Comparison of ENCODE assay signal across 10 cellular contexts in the genomic region with DNA sequence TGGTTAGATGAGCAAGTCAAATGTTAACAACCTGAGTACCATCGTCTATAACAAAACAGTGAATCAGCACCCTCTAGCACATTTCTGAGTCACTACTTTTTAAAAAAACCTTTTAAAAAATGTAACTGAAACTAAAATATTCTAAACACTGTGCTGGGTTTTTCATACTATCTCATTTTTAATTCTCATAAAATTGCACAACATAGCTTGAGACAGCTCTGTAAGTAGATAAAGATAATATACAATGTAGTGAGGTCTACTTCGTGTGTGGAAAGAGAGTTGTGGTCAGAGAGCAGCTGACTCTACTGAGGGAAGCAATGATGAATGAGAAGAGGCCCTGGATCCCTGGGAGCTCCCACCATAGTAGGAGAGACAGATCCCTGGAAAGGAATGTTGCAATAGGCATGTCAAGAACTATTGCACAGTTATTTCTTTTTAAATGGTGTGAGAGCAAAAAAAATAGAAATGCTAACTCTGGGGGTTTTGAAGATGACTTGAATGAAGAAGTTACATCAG. TPM values are rescaled to one million over a fixed set of nuclear protein-coding genes. Genes with fewer than 3 reads are reported as not detected.
A peak's percentile ranks its signal among the peaks of the same experiment; 100 is the strongest.
DNase-seq lines count a peak whose midpoint lies in the region; ATAC-seq, FAIRE-seq and TF ChIP-seq lines count a peak whose summit lies in the region.
"Had no signal": no experiment of that assay in that cellular context is flagged by ENCODE, and none has a peak within 500 bp of the region (broad histone marks: within the 10 kb centered on the region; RNA-seq: fewer than 3 reads in every experiment).

No MANE protein-coding gene starts in this region.

- no peak overlapping the region for H3K9ac ChIP-seq in HepG2 (ENCODE audit: insufficient read depth, low read depth, low read length)

- peaks cover 34% of the 10 kb centered on the region for H3K4me1 Mint-ChIP-seq in activated T-helper 2 cell treated with anti-CD3 and anti-CD28 coated beads, Interferon-gamma antibody, Interleukin-2, Interleukin-4, amounts not matched to agents 10 μg/mL and 5 μg/mL and 100 μg/mL, durations not matched to agents 14 hours and 24 hours and 36 hours (ENCODE audit: low read depth)
- H3K4me1 Mint-ChIP-seq in activated CD4-positive, alpha-beta memory T cell treated with anti-CD3 and anti-CD28 coated beads for 36 hours (ENCODE audit: low read depth) = peaks cover 12% of the 10 kb centered on the region

- no TSS peak for BruUV-seq in HepG2 (replicated peaks; lab: Mats Ljungman, UMichigan)

- CTCF ChIA-PET in HepG2 (lab: Yijun Ruan, JAX; ENCODE audit: low intra/inter-chr PET ratio, low total read pairs) = no interaction called here
- CTCF ChIA-PET in activated CD4-positive, alpha-beta memory T cell treated with anti-CD3 and anti-CD28 coated beads for 36 hours (lab: Charles Lee) = interaction anchor here (4.3 kb wide), 1 partner anchor 87 kb away, joined by 16 read pairs; no protein-coding TSS in a partner anchor

- ATAC-seq in HepG2 (no peak), HG03469 (IDR thresholded peaks at IDR 0.05; ENCODE audit: unreplicated experiment) (no peak)

- peaks cover 17% of the 10 kb centered on the region for H3K27me3 Mint-ChIP-seq in activated T-helper 2 cell treated with anti-CD3 and anti-CD28 coated beads, Interferon-gamma antibody, Interleukin-2, Interleukin-4, amounts not matched to agents 10 μg/mL and 5 μg/mL and 100 μg/mL, durations not matched to agents 14 hours and 24 hours and 36 hours (ENCODE audit: low read depth)
- peaks cover 15% of the 10 kb centered on the region for H3K27me3 Mint-ChIP-seq in activated CD4-positive, alpha-beta memory T cell treated with anti-CD3 and anti-CD28 coated beads for 36 hours

- no peak overlapping the region for H3K4me3 ChIP-seq in HepG2 (replicated peaks in 1 of 3; ENCODE audit: insufficient read depth in 1 of 3, low read depth in 2 of 3, low read length in 3 of 3)
- no peak overlapping the region for H3K4me3 ChIP-seq in esophagus squamous epithelium
- H3K4me3 ChIP-seq: heart left ventricle had no signal

- no peak for TF ChIP-seq RAD21 in HepG2 (CRISPR knock-in tag; IDR thresholded peaks at IDR 0.05)

- TF ChIP-seq POLR2A in HepG2 (IDR thresholded peaks at IDR 0.05; ENCODE audit: insufficient read depth in 1 of 2, low read depth in 2 of 2, low read length in 2 of 2) (no peak), esophagus squamous epithelium (IDR thresholded peaks at IDR 0.05) (no peak)

- peak overlapping the region; percentile 8 for H3K27ac Mint-ChIP-seq in activated T-helper 2 cell treated with anti-CD3 and anti-CD28 coated beads, Interferon-gamma antibody, Interleukin-2, Interleukin-4, amounts not matched to agents 10 μg/mL and 5 μg/mL and 100 μg/mL, durations not matched to agents 14 hours and 24 hours and 36 hours
- H3K27ac Mint-ChIP-seq in activated CD4-positive, alpha-beta memory T cell treated with anti-CD3 and anti-CD28 coated beads for 36 hours = no peak overlapping the region

- no peaks in the 10 kb centered on the region for H3K9me3 Mint-ChIP-seq in activated T-helper 2 cell treated with anti-CD3 and anti-CD28 coated beads, Interferon-gamma antibody, Interleukin-2, Interleukin-4, amounts not matched to agents 10 μg/mL and 5 μg/mL and 100 μg/mL, durations not matched to agents 14 hours and 24 hours and 36 hours
- no peaks in the 10 kb centered on the region for H3K9me3 Mint-ChIP-seq in activated CD4-positive, alpha-beta memory T cell treated with anti-CD3 and anti-CD28 coated beads for 36 hours

- no peak overlapping the region for H3K27ac ChIP-seq in HepG2 (ENCODE audit: extremely low read length, insufficient read depth, low read length)
- peak overlapping the region in 1 of 4 donors; percentile 13 for H3K27ac ChIP-seq in esophagus squamous epithelium

- FAIRE-seq in HTR-8/SVneo (lab: Jason Lieb, UNC) (no peak), HepG2 (lab: Jason Lieb, UNC) (no peak)

- WGBS in HepG2 (ENCODE audit: low lambda C conversion rate) = 2% methylated on average over 2 of the region's 2 CpGs
- WGBS in esophagus squamous epithelium, 2 donors = 7 to 8% methylated on average over 2 of the region's 2 CpGs

- TF ChIP-seq CTCF in HepG2 (CRISPR knock-in tag; IDR thresholded peaks at IDR 0.05) (no peak), esophagus squamous epithelium (IDR thresholded peaks at IDR 0.05) (no peak)

- no peaks in the 10 kb centered on the region for H3K79me2 ChIP-seq in HepG2 (ENCODE audit: insufficient read depth, low read length)

- H3K4me3 Mint-ChIP-seq in activated T-helper 2 cell treated with anti-CD3 and anti-CD28 coated beads, Interferon-gamma antibody, Interleukin-2, Interleukin-4, amounts not matched to agents 10 μg/mL and 5 μg/mL and 100 μg/mL, durations not matched to agents 14 hours and 24 hours and 36 hours (ENCODE audit: low read depth) = no peak overlapping the region
- no peak overlapping the region for H3K4me3 Mint-ChIP-seq in activated CD4-positive, alpha-beta memory T cell treated with anti-CD3 and anti-CD28 coated beads for 36 hours

- H2AFZ ChIP-seq in HepG2 (ENCODE audit: low read length) = no peak overlapping the region

- no peaks in the 10 kb centered on the region for H3K27me3 ChIP-seq in HepG2 (ENCODE audit: control insufficient read depth in 1 of 2, insufficient read depth in 2 of 2, low read length in 2 of 2)
- no peaks in the 10 kb centered on the region for H3K27me3 ChIP-seq in esophagus squamous epithelium
- H3K27me3 ChIP-seq: heart left ventricle had no signal

- no peaks in the 10 kb centered on the region for H4K20me1 ChIP-seq in HepG2 (ENCODE audit: insufficient read depth, low read length)

- H3K4me1 ChIP-seq in HepG2 (ENCODE audit: insufficient read depth, low read length) (no peaks in the 10 kb centered on the region), esophagus squamous epithelium (peaks cover 0 to 14% (median 8%) of the 10 kb centered on the region in 3 donors)

- H3K36me3 ChIP-seq in HepG2 (replicated peaks in 1 of 2; ENCODE audit: control insufficient read depth in 1 of 2, insufficient read depth in 2 of 2, low read length in 2 of 2) (no peaks in the 10 kb centered on the region), esophagus squamous epithelium (no peaks in the 10 kb centered on the region)
- H3K36me3 ChIP-seq: heart left ventricle had no signal

- DNase-seq in AG08396 (ENCODE audit: low spot score) = peak; percentile 85
- peak; percentile 63 for DNase-seq in HTR-8/SVneo (ENCODE audit: insufficient read length, low spot score)
- DNase-seq in activated T-helper 2 cell treated with anti-CD3 and anti-CD28 coated beads, Interferon-gamma antibody, Interleukin-2, Interleukin-4, amounts not matched to agents 10 μg/mL and 5 μg/mL and 100 μg/mL, durations not matched to agents 14 hours and 24 hours and 36 hours (ENCODE audit: low spot score) = no peak
- no peak for DNase-seq in HepG2 (ENCODE audit: low spot score)
- DNase-seq in activated CD4-positive, alpha-beta memory T cell treated with anti-CD3 and anti-CD28 coated beads for 36 hours = no peak
- DNase-seq in esophagus squamous epithelium (lab: John Stamatoyannopoulos, UW) = no peak
- DNase-seq in NCI-H2227 (lab: John Stamatoyannopoulos, UW; ENCODE audit: unreplicated experiment) = no peak
- DNase-seq: activated T-cell treated with anti-CD3 and anti-CD28 coated beads for 4 hours, heart left ventricle had no signal

- intact Hi-C loops in activated T-helper 2 cell treated with anti-CD3 and anti-CD28 coated beads, Interferon-gamma antibody, Interleukin-2, Interleukin-4, amounts not matched to agents 10 μg/mL and 5 μg/mL and 100 μg/mL, durations not matched to agents 14 hours and 24 hours and 36 hours (cut with micrococcal nuclease) = loop anchor here (5.0 kb wide), 1 partner anchor 60 kb away; no protein-coding TSS in a partner anchor
- intact Hi-C loops in HepG2 (cut with micrococcal nuclease; ENCODE audit: unreplicated experiment) (no loop called here), esophagus squamous epithelium (cut with DNase I) (no loop called here)
- intact Hi-C loops in activated CD4-positive, alpha-beta memory T cell treated with anti-CD3 and anti-CD28 coated beads for 36 hours (cut with micrococcal nuclease) = loop anchor here (2.0 to 5.0 kb wide), 2 partner anchors 75 to 179 kb away; a partner anchor contains a TSS

- POLR2A ChIA-PET in HepG2 (lab: Yijun Ruan, JAX) = no interaction called here
- POLR2A ChIA-PET in activated CD4-positive, alpha-beta memory T cell treated with anti-CD3 and anti-CD28 coated beads for 36 hours (lab: Charles Lee) = interaction anchor here (0.6 kb wide), 1 partner anchor 32 kb away, joined by 3 read pairs; no protein-coding TSS in a partner anchor

- no peaks in the 10 kb centered on the region for H3K36me3 Mint-ChIP-seq in activated T-helper 2 cell treated with anti-CD3 and anti-CD28 coated beads, Interferon-gamma antibody, Interleukin-2, Interleukin-4, amounts not matched to agents 10 μg/mL and 5 μg/mL and 100 μg/mL, durations not matched to agents 14 hours and 24 hours and 36 hours (ENCODE audit: low read depth)
- H3K36me3 Mint-ChIP-seq in activated CD4-positive, alpha-beta memory T cell treated with anti-CD3 and anti-CD28 coated beads for 36 hours = no peaks in the 10 kb centered on the region

- H3K4me2 ChIP-seq in HepG2 (ENCODE audit: low read depth, low read length) = no peak overlapping the region

- in situ Hi-C loops in HepG2 (cut with HindIII; ENCODE audit: extremely low pct_ligation_motif_present, low pct_unique_long_range_greater_than_20kb) = no loop called here

- no peaks in the 10 kb centered on the region for H3K9me3 ChIP-seq in HepG2 (ENCODE audit: low read length)
- H3K9me3 ChIP-seq in esophagus squamous epithelium = no peaks in the 10 kb centered on the region
- H3K9me3 ChIP-seq: heart left ventricle had no signal

- TF ChIP-seq EP300 in HepG2 (IDR thresholded peaks at IDR 0.05; ENCODE audit: low read depth in 2 of 2, low read length in 2 of 2) (no peak), HepG2 (CRISPR knock-in tag; IDR thresholded peaks at IDR 0.05; ENCODE audit: borderline replicate concordance) (no peak)

RNA-seq across cellular contexts. Expression of a gene that starts 13.6 kb away (rescaled TPM):
- 8.6 and 9.7 TPM in 2 replicates for total RNA-seq in activated T-helper 2 cell treated with anti-CD3 and anti-CD28 coated beads, Interferon-gamma antibody, Interleukin-2, Interleukin-4, amounts not matched to agents 10 μg/mL and 5 μg/mL and 100 μg/mL, durations not matched to agents 14 hours and 24 hours and 36 hours
- total RNA-seq in HepG2 (2016; rRNA removed; fragmentation: Illumina TruSeq; extraction: Trizol) = not detected in 2 replicates
- total RNA-seq in HepG2 (2016; cell fraction: cytosol; rRNA removed; fragmentation: Illumina TruSeq; extraction: Trizol; ENCODE audit: low read depth) = not detected in 2 replicates
- not detected in 2 replicates for total RNA-seq in HepG2 (2016; cell fraction: insoluble cytoplasmic fraction; rRNA removed; fragmentation: Illumina TruSeq; extraction: Trizol)
- total RNA-seq in HepG2 (2016; cell fraction: membrane; rRNA removed; fragmentation: Illumina TruSeq; extraction: Trizol) = not detected in 2 replicates
- not detected in 2 replicates for total RNA-seq in HepG2 (2016; cell fraction: nucleus; rRNA removed; fragmentation: Illumina TruSeq; extraction: Trizol)
- polyA plus RNA-seq in HepG2 (2011; rRNA removed) = not detected in 2 replicates
- polyA plus RNA-seq in HepG2 (2011; cell fraction: cytosol; rRNA removed) = not detected in 2 replicates
- not detected in 2 replicates for polyA plus RNA-seq in HepG2 (2011; cell fraction: nucleus; rRNA removed)
- not detected in 2 replicates for polyA plus RNA-seq in HepG2 (2012)
- polyA plus RNA-seq in HepG2 (2016; cell fraction: cytosol; fragmentation: Illumina TruSeq; extraction: Trizol; ENCODE audit: low read depth) = not detected in 2 replicates
- polyA plus RNA-seq in HepG2 (2016; cell fraction: insoluble cytoplasmic fraction; fragmentation: Illumina TruSeq; extraction: Trizol; ENCODE audit: low read depth) = not detected in 2 replicates
- not detected in 2 replicates for polyA plus RNA-seq in HepG2 (2016; cell fraction: membrane; fragmentation: Illumina TruSeq; extraction: Trizol; ENCODE audit: low read depth)
- polyA plus RNA-seq in HepG2 (2016; cell fraction: nucleus; fragmentation: Illumina TruSeq; extraction: Trizol; ENCODE audit: insufficient read depth, low read depth) = not detected in 2 replicates
- polyA minus RNA-seq in HepG2 (2011; rRNA and poly(A)+ RNA removed; ENCODE audit: low replicate concordance) = not detected in 2 replicates
- not detected in 2 replicates for polyA minus RNA-seq in HepG2 (2011; cell fraction: cytosol; rRNA and poly(A)+ RNA removed)
- not detected in 2 replicates for polyA minus RNA-seq in HepG2 (2011; cell fraction: nucleus; rRNA and poly(A)+ RNA removed)
- 1 to 10 TPM; 3.4 to 4.4 TPM for total RNA-seq in activated CD4-positive, alpha-beta memory T cell treated with anti-CD3 and anti-CD28 coated beads for 36 hours
- total RNA-seq in esophagus squamous epithelium = 1 to 10 TPM; 1.4 to 7.8 (median 3.6) TPM

Comparison
In these comparisons a context has a peak if more than half of its experiments do, and no peak if none do; other contexts are left out.
1. DNase-seq: peak in AG08396 (single experiment) and HTR-8/SVneo (single experiment); none in activated T-helper 2 cell treated with anti-CD3 and anti-CD28 coated beads, Interferon-gamma antibody, Interleukin-2, Interleukin-4, amounts not matched to agents 10 μg/mL and 5 μg/mL and 100 μg/mL, durations not matched to agents 14 hours and 24 hours and 36 hours (single experiment), HepG2 (single experiment), activated CD4-positive, alpha-beta memory T cell treated with anti-CD3 and anti-CD28 coated beads for 36 hours (single experiment), esophagus squamous epithelium (single experiment) and NCI-H2227 (single experiment).
2. intact Hi-C loops: an anchor here in activated T-helper 2 cell treated with anti-CD3 and anti-CD28 coated beads, Interferon-gamma antibody, Interleukin-2, Interleukin-4, amounts not matched to agents 10 μg/mL and 5 μg/mL and 100 μg/mL, durations not matched to agents 14 hours and 24 hours and 36 hours (5.0 kb wide) and activated CD4-positive, alpha-beta memory T cell treated with anti-CD3 and anti-CD28 coated beads for 36 hours (2.0 to 5.0 kb wide); none called in HepG2 and esophagus squamous epithelium.